Comparison of ENCODE assay signal across 2 cellular contexts in the genomic region with DNA sequence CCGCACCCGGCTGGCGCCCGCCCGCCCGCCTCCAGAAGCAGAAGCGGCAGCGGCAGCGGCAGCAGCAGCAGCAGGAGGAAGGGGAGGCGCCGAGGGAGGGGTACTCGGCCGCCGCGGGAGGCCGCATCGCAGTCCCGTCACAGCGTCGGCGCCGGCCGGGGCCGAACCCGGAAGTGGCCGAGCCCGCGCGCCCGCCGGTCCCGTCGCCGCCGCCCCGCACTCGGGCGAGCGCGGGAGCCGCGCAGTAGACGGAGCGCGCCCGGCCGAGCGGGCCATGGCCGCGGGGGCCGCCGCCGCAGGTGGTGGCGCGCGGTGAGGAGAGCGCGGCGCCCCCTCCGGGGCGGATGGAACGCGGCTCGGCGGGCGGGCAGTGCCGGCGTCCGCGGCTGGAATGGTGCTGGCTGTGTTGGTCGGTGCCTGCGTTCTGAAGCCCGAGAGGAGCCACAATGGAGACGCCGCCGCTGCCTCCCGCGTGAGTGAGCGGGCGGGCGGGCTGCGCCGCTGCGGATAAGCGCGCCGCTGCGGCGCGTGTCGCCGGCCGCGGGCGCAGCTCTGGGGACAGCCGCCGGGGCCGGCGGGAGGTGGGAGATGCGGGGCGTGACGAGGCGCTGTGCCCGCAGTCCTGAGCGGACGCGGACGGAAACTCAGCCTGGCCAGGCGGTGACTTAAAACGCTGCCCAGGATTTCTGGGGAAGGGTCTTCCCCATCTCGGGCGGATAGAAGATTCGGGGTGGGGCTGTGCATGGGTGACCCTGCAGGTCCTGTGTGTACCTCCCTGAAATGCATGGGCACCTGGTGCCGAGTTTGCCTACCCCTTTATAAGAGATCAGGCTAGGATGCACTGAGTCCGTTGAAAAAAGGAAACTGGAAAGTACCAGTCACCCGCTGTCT.
A peak's percentile ranks its signal among the peaks of the same experiment; 100 is the strongest.
TF ChIP-seq lines count a peak whose summit lies in the region.

A gene with protein sequence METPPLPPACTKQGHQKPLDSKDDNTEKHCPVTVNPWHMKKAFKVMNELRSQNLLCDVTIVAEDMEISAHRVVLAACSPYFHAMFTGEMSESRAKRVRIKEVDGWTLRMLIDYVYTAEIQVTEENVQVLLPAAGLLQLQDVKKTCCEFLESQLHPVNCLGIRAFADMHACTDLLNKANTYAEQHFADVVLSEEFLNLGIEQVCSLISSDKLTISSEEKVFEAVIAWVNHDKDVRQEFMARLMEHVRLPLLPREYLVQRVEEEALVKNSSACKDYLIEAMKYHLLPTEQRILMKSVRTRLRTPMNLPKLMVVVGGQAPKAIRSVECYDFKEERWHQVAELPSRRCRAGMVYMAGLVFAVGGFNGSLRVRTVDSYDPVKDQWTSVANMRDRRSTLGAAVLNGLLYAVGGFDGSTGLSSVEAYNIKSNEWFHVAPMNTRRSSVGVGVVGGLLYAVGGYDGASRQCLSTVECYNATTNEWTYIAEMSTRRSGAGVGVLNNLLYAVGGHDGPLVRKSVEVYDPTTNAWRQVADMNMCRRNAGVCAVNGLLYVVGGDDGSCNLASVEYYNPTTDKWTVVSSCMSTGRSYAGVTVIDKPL (plus strand): TSS at position 131 of the 891 bp plus-strand sequence. CDS start 316 bp downstream, at position 447.

TF ChIP-seq in Ishikawa, 13 proteins besides CTCF, POLR2A, EP300 and RAD21 (continued from another document):
- TF ChIP-seq TAF1 (IDR thresholded peaks at IDR 0.05; ENCODE audit: low read depth): peak; percentile 54; the same call in 1 of the 2 replicates
- TF ChIP-seq CREB1 (IDR thresholded peaks at IDR 0.05; ENCODE audit: low read depth): no peak
- no peak for TF ChIP-seq CEBPB (IDR thresholded peaks at IDR 0.05)
TF ChIP-seq in Ishikawa: peak in this region for 2.

TF ChIP-seq in SK-N-SH treated with all-trans-retinoic acid at 6 μM for 48 hours, 23 proteins besides CTCF, POLR2A, EP300 and RAD21 (continued from another document):
- TF ChIP-seq TSHZ2 (CRISPR knock-in tag; IDR thresholded peaks at IDR 0.05) (no peak), GLIS3 (CRISPR knock-in tag; IDR thresholded peaks at IDR 0.05) (no peak), ZC3H10 (CRISPR knock-in tag; IDR thresholded peaks at IDR 0.05) (no peak), PPARA (CRISPR knock-in tag; IDR thresholded peaks at IDR 0.05; ENCODE audit: borderline replicate concordance) (no peak), BACH2 (CRISPR knock-in tag; IDR thresholded peaks at IDR 0.05; ENCODE audit: borderline replicate concordance) (no peak), ESRRG (CRISPR knock-in tag; IDR thresholded peaks at IDR 0.05) (no peak), ZFP3 (CRISPR knock-in tag; IDR thresholded peaks at IDR 0.05) (no peak), OSR1 (CRISPR knock-in tag; IDR thresholded peaks at IDR 0.05) (no peak), PATZ1 (CRISPR knock-in tag; IDR thresholded peaks at IDR 0.05; ENCODE audit: borderline replicate concordance) (no peak), ZNF70 (CRISPR knock-in tag; IDR thresholded peaks at IDR 0.05) (no peak), ARNTL (CRISPR knock-in tag; IDR thresholded peaks at IDR 0.05; ENCODE audit: borderline replicate concordance, low read depth) (no peak)
